Comparison of ENCODE assay signal across 8 cellular contexts in genomic region chr11:46616551-46617450, GRCh38. TPM values are rescaled to one million over a fixed set of nuclear protein-coding genes. Genes with fewer than 3 reads are reported as not detected.
DNase-seq lines count a peak whose midpoint lies in the region; ATAC-seq and TF ChIP-seq lines count a peak whose summit lies in the region.

HARBI1 (minus strand) TSS chr11:46617227; CDS start chr11:46616237, 990 bp downstream.

- peaks cover 7% of the 10 kb centered on the region for H3K36me3 Mint-ChIP-seq in activated T-cell treated with anti-CD3 and anti-CD28 coated beads, Interleukin-2, amount 50 U/mL, for 4 hours (ENCODE audit: insufficient read depth)

- H3K36me3 ChIP-seq in esophagus muscularis mucosa = peaks cover 0 to 21% (median 17%) of the 10 kb centered on the region in 4 donors
- H3K36me3 ChIP-seq in muscle layer of duodenum (ENCODE audit: control insufficient read depth in 1 of 2, insufficient read depth in 2 of 2, low read length in 2 of 2) = peaks cover 5 to 17% of the 10 kb centered on the region in 2 donors

- H3K27ac ChIP-seq in esophagus muscularis mucosa (replicated peaks in 1 of 4) (peak within 1 kb of the TSS; percentile 90 to 97 (median 96)), muscle layer of duodenum (ENCODE audit: low read length) (peak within 1 kb of the TSS; percentile 98)

- peaks cover 33% of the 10 kb centered on the region for H3K4me1 Mint-ChIP-seq in activated T-cell treated with anti-CD3 and anti-CD28 coated beads, Interleukin-2, amount 50 U/mL, for 4 hours (ENCODE audit: low read depth)

- H3K9me3 ChIP-seq in esophagus muscularis mucosa = no peaks in the 10 kb centered on the region
- no peaks in the 10 kb centered on the region for H3K9me3 ChIP-seq in muscle layer of duodenum (ENCODE audit: control insufficient read depth in 1 of 2, low read length in 2 of 2)

- peak within 1 kb of the TSS; percentile 66 to 92 (median 86) for H3K4me3 ChIP-seq in esophagus muscularis mucosa
- H3K4me3 ChIP-seq in muscle layer of duodenum (ENCODE audit: low read depth in 1 of 2, low read length in 2 of 2) = peak within 1 kb of the TSS; percentile 89 to 96

- TF ChIP-seq POLR2A in esophagus muscularis mucosa (IDR thresholded peaks at IDR 0.05; ENCODE audit: low read depth) = peak; percentile 40

- H3K4me1 ChIP-seq in esophagus muscularis mucosa (peaks cover 18 to 65% (median 59%) of the 10 kb centered on the region in 4 donors), muscle layer of duodenum (ENCODE audit: control insufficient read depth in 1 of 2, insufficient read depth in 2 of 2, low read length in 2 of 2) (peaks cover 4 to 23% of the 10 kb centered on the region in 2 donors)

- H3K27me3 Mint-ChIP-seq in activated T-cell treated with anti-CD3 and anti-CD28 coated beads, Interleukin-2, amount 50 U/mL, for 4 hours (ENCODE audit: low read depth) = no peaks in the 10 kb centered on the region

- H3K9me3 Mint-ChIP-seq in activated T-cell treated with anti-CD3 and anti-CD28 coated beads, Interleukin-2, amount 50 U/mL, for 4 hours = no peaks in the 10 kb centered on the region

- no peak for TF ChIP-seq CTCF in esophagus muscularis mucosa (IDR thresholded peaks at IDR 0.05)

- H3K4me3 Mint-ChIP-seq in activated T-cell treated with anti-CD3 and anti-CD28 coated beads, Interleukin-2, amount 50 U/mL, for 4 hours = peak within 1 kb of the TSS; percentile 87

- under 1% methylated on average over 43 of the region's 44 CpGs for WGBS in esophagus muscularis mucosa

- peak; percentile 72 for DNase-seq in DMS114 treated with DMSO at 0.1 percent for 48 hours (lab: John Stamatoyannopoulos, UW; ENCODE audit: unreplicated experiment)
- DNase-seq in HuH-7.5 (ENCODE audit: low spot score) = peak; percentile 80
- DNase-seq in OCI-M1 (lab: John Stamatoyannopoulos, UW) = peak; percentile 93
- peak; percentile 89 for DNase-seq in activated T-cell treated with anti-CD3 and anti-CD28 coated beads, Interleukin-2, amount 50 U/mL, for 4 hours
- peak; percentile 95 for DNase-seq in esophagus muscularis mucosa (ENCODE audit: extremely low spot score)
- DNase-seq in stimulated activated CD8-positive, alpha-beta memory T cell treated with anti-CD3 and anti-CD28 coated beads, Interleukin-7, amount 100 ng/mL, for 24 hours (ENCODE audit: low read depth) = peak; percentile 86

- intact Hi-C loops in esophagus muscularis mucosa (cut with DNase I) = loop anchor here (2.0 kb wide), 1 partner anchor 226 kb away; the partner anchor contains the start of gene CHRM4

- H3K27me3 ChIP-seq in esophagus muscularis mucosa (no peaks in the 10 kb centered on the region), muscle layer of duodenum (ENCODE audit: low read depth, low read length) (no peaks in the 10 kb centered on the region)

- ATAC-seq in GM21528 (IDR thresholded peaks at IDR 0.05; ENCODE audit: low FRiP score, unreplicated experiment) = peak; percentile 92
- peak; percentile 96 to 97 for ATAC-seq in activated T-cell treated with anti-CD3 and anti-CD28 coated beads, Interleukin-2, amount 50 U/mL, for 4 hours

- no peak for TF ChIP-seq EP300 in esophagus muscularis mucosa (IDR thresholded peaks at IDR 0.05)

RNA-seq across cellular contexts. Expression of gene HARBI1, which starts in this region (rescaled TPM):
- total RNA-seq in activated T-cell treated with anti-CD3 and anti-CD28 coated beads, Interleukin-2, amount 50 U/mL, for 4 hours = 1 to 10 TPM; 5.5 to 8.1 (median 5.7) TPM
- total RNA-seq in esophagus muscularis mucosa = 1 to 10 TPM; 2.5 to 3.3 (median 3.0) TPM

Comparison
In these comparisons a context has a peak if more than half of its experiments do, and no peak if none do; other contexts are left out.
1. Peak in every context shown above with its lines: DNase-seq, ATAC-seq, H3K4me3 ChIP-seq and H3K27ac ChIP-seq.